ENCODE assay signal across 39 cellular contexts in genomic region chr1:176512966-176513365, GRCh38. TPM values are rescaled to one million over a fixed set of nuclear protein-coding genes. Genes with fewer than 3 reads are reported as not detected.
"Had no signal": no experiment of that assay in that cellular context is flagged by ENCODE, and none has a peak within 500 bp of the region (broad histone marks: within the 10 kb centered on the region; RNA-seq: fewer than 3 reads in every experiment).

No MANE protein-coding gene starts in this region.

- H3K4me3 ChIP-seq: adrenal gland, ascending aorta, body of pancreas, breast epithelium, cardiac muscle cell had no signal

- H3K4me3 Mint-ChIP-seq: activated naive CD4-positive, alpha-beta T cell treated with anti-CD3 and anti-CD28 coated beads for 36 hours; activated naive CD4-positive, alpha-beta T cell treated with anti-CD3 and anti-CD28 coated beads, Interleukin-2, amount 10 ng/mL, durations not matched to agents 7 days and 5 days; activated naive CD4-positive, alpha-beta T cell treated with anti-CD3 and anti-CD28 coated beads, Interleukin-2, amount 50 U/mL, for 24 hours; activated naive CD8-positive, alpha-beta T cell; activated naive CD8-positive, alpha-beta T cell treated with anti-CD3 and anti-CD28 coated beads for 36 hours; activated naive CD8-positive, alpha-beta T cell treated with anti-CD3 and anti-CD28 coated beads, Interleukin-2, amount 10 ng/mL, durations not matched to agents 7 days and 5 days; activated naive CD8-positive, alpha-beta T cell treated with anti-CD3 and anti-CD28 coated beads, Interleukin-2, amount 50 U/mL, for 24 hours; activated T-cell treated with anti-CD3 and anti-CD28 coated beads, Interleukin-2, amount 50 U/mL, for 24 hours; activated T-cell treated with anti-CD3 and anti-CD28 coated beads, Interleukin-2, amount 50 U/mL, for 4 hours; activated T-cell treated with anti-CD3 and anti-CD28 coated beads, Interleukin-2, amount 50 U/mL, for 72 hours; activated T-helper 1 cell treated with anti-CD3 and anti-CD28 coated beads, Interleukin-12 subunit alpha, Interleukin-12 subunit beta, Interleukin-2, Interleukin-4 antibody, amounts not matched to agents 30 ng/mL and 10 ng/mL and 1 ng/mL, durations not matched to agents 14 hours and 24 hours and 36 hours; activated T-helper 17 cell treated with anti-CD3 and anti-CD28 coated beads, Interleukin-2, amount 50 U/mL, for 72 hours; brain; central memory CD8-positive, alpha-beta T cell had no signal

- H3K36me3 Mint-ChIP-seq: activated naive CD4-positive, alpha-beta T cell treated with anti-CD3 and anti-CD28 coated beads, Interleukin-2, amount 10 ng/mL, durations not matched to agents 7 days and 5 days; activated naive CD4-positive, alpha-beta T cell treated with anti-CD3 and anti-CD28 coated beads, Interleukin-2, amount 50 U/mL, for 24 hours; activated naive CD8-positive, alpha-beta T cell; activated naive CD8-positive, alpha-beta T cell treated with anti-CD3 and anti-CD28 coated beads for 36 hours; activated naive CD8-positive, alpha-beta T cell treated with anti-CD3 and anti-CD28 coated beads, Interleukin-2, amount 10 ng/mL, durations not matched to agents 7 days and 5 days; brain had no signal

- DNase-seq: activated effector memory CD4-positive, alpha-beta T cell treated with anti-CD3 and anti-CD28 coated beads, Interleukin-2, amount 50 U/mL, for 16 hours; activated effector memory CD4-positive, alpha-beta T cell treated with Interleukin-2 at 50 U/mL for 16 hours; activated gamma-delta T cell; activated gamma-delta T cell treated with Interleukin-2 at 50 U/mL for 16 hours; activated naive CD4-positive, alpha-beta T cell; activated naive CD4-positive, alpha-beta T cell treated with anti-CD3 and anti-CD28 coated beads for 36 hours; activated naive CD4-positive, alpha-beta T cell treated with anti-CD3 and anti-CD28 coated beads, Interleukin-2, amount 10 ng/mL, durations not matched to agents 7 days and 5 days; activated naive CD4-positive, alpha-beta T cell treated with anti-CD3 and anti-CD28 coated beads, Interleukin-2, amount 50 U/mL, for 16 hours; activated naive CD4-positive, alpha-beta T cell treated with Interleukin-2 at 50 U/mL for 16 hours; activated naive CD8-positive, alpha-beta T cell treated with anti-CD3 and anti-CD28 coated beads for 36 hours; activated naive CD8-positive, alpha-beta T cell treated with anti-CD3 and anti-CD28 coated beads, Interleukin-2, amount 10 ng/mL, durations not matched to agents 7 days and 5 days; activated naive CD8-positive, alpha-beta T cell treated with anti-CD3 and anti-CD28 coated beads, Interleukin-2, amount 50 U/mL, for 24 hours; activated T-cell treated with anti-CD3 and anti-CD28 coated beads, Interleukin-2, amount 50 U/mL, for 1 hour; activated T-cell treated with anti-CD3 and anti-CD28 coated beads, Interleukin-2, amount 50 U/mL, for 24 hours; activated T-cell treated with anti-CD3 and anti-CD28 coated beads, Interleukin-2, amount 50 U/mL, for 4 hours; activated T-cell treated with anti-CD3 and anti-CD28 coated beads, Interleukin-2, amount 50 U/mL, for 48 hours; activated T-cell treated with anti-CD3 and anti-CD28 coated beads, Interleukin-2, amount 50 U/mL, for 72 hours; adrenal gland; amniotic stem cell; amygdala; anterior cingulate cortex; aorta; body of pancreas; brain microvascular endothelial cell; central memory CD4-positive, alpha-beta T cell; cerebellar nuclear complex had no signal

- FAIRE-seq: astrocyte, bronchial epithelial cell had no signal

- H3K4me1 Mint-ChIP-seq: activated naive CD4-positive, alpha-beta T cell treated with anti-CD3 and anti-CD28 coated beads, Interleukin-2, amount 10 ng/mL, durations not matched to agents 7 days and 5 days; activated naive CD4-positive, alpha-beta T cell treated with anti-CD3 and anti-CD28 coated beads, Interleukin-2, amount 50 U/mL, for 24 hours; activated naive CD8-positive, alpha-beta T cell treated with anti-CD3 and anti-CD28 coated beads for 36 hours; activated naive CD8-positive, alpha-beta T cell treated with anti-CD3 and anti-CD28 coated beads, Interleukin-2, amount 10 ng/mL, durations not matched to agents 7 days and 5 days; activated T-helper 17 cell treated with anti-CD3 and anti-CD28 coated beads, Interleukin-2, amount 50 U/mL, for 72 hours; central memory CD8-positive, alpha-beta T cell had no signal

- H3K9me3 Mint-ChIP-seq: activated naive CD4-positive, alpha-beta T cell treated with anti-CD3 and anti-CD28 coated beads for 36 hours; activated naive CD4-positive, alpha-beta T cell treated with anti-CD3 and anti-CD28 coated beads, Interleukin-2, amount 10 ng/mL, durations not matched to agents 7 days and 5 days; activated T-helper 1 cell treated with anti-CD3 and anti-CD28 coated beads, Interleukin-12 subunit alpha, Interleukin-12 subunit beta, Interleukin-2, Interleukin-4 antibody, amounts not matched to agents 30 ng/mL and 10 ng/mL and 1 ng/mL, durations not matched to agents 14 hours and 24 hours and 36 hours; activated T-helper 17 cell treated with anti-CD3 and anti-CD28 coated beads, Interleukin-2, amount 50 U/mL, for 72 hours; activated T-helper 2 cell treated with anti-CD3 and anti-CD28 coated beads, Interferon-gamma antibody, Interleukin-2, Interleukin-4, amounts not matched to agents 10 μg/mL and 5 μg/mL and 100 μg/mL, durations not matched to agents 14 hours and 24 hours and 36 hours had no signal

- H3K27ac Mint-ChIP-seq: activated naive CD4-positive, alpha-beta T cell treated with anti-CD3 and anti-CD28 coated beads for 36 hours; activated naive CD4-positive, alpha-beta T cell treated with anti-CD3 and anti-CD28 coated beads, Interleukin-2, amount 10 ng/mL, durations not matched to agents 7 days and 5 days; activated naive CD4-positive, alpha-beta T cell treated with anti-CD3 and anti-CD28 coated beads, Interleukin-2, amount 50 U/mL, for 24 hours; activated naive CD8-positive, alpha-beta T cell; activated naive CD8-positive, alpha-beta T cell treated with anti-CD3 and anti-CD28 coated beads for 36 hours; activated naive CD8-positive, alpha-beta T cell treated with anti-CD3 and anti-CD28 coated beads, Interleukin-2, amount 10 ng/mL, durations not matched to agents 7 days and 5 days; activated naive CD8-positive, alpha-beta T cell treated with anti-CD3 and anti-CD28 coated beads, Interleukin-2, amount 50 U/mL, for 24 hours; activated T-cell treated with anti-CD3 and anti-CD28 coated beads, Interleukin-2, amount 50 U/mL, for 24 hours; activated T-cell treated with anti-CD3 and anti-CD28 coated beads, Interleukin-2, amount 50 U/mL, for 72 hours; activated T-helper 1 cell treated with anti-CD3 and anti-CD28 coated beads, Interleukin-12 subunit alpha, Interleukin-12 subunit beta, Interleukin-2, Interleukin-4 antibody, amounts not matched to agents 30 ng/mL and 10 ng/mL and 1 ng/mL, durations not matched to agents 14 hours and 24 hours and 36 hours; activated T-helper 17 cell treated with anti-CD3 and anti-CD28 coated beads, Interleukin-2, amount 50 U/mL, for 72 hours; activated T-helper 2 cell treated with anti-CD3 and anti-CD28 coated beads, Interferon-gamma antibody, Interleukin-2, Interleukin-4, amounts not matched to agents 10 μg/mL and 5 μg/mL and 100 μg/mL, durations not matched to agents 14 hours and 24 hours and 36 hours; brain had no signal

- H3K9me3 ChIP-seq: adrenal gland, ascending aorta, body of pancreas, breast epithelium had no signal

- H3K27me3 Mint-ChIP-seq: activated naive CD4-positive, alpha-beta T cell treated with anti-CD3 and anti-CD28 coated beads, Interleukin-2, amount 10 ng/mL, durations not matched to agents 7 days and 5 days; activated naive CD8-positive, alpha-beta T cell treated with anti-CD3 and anti-CD28 coated beads for 36 hours; activated naive CD8-positive, alpha-beta T cell treated with anti-CD3 and anti-CD28 coated beads, Interleukin-2, amount 10 ng/mL, durations not matched to agents 7 days and 5 days; activated naive CD8-positive, alpha-beta T cell treated with anti-CD3 and anti-CD28 coated beads, Interleukin-2, amount 50 U/mL, for 24 hours; activated T-cell treated with anti-CD3 and anti-CD28 coated beads, Interleukin-2, amount 50 U/mL, for 24 hours; activated T-helper 17 cell treated with anti-CD3 and anti-CD28 coated beads, Interleukin-2, amount 50 U/mL, for 72 hours; brain; central memory CD8-positive, alpha-beta T cell had no signal

- H3K36me3 ChIP-seq: adrenal gland, ascending aorta, brain microvascular endothelial cell, breast epithelium, cardiac muscle cell had no signal

- H3K27me3 ChIP-seq: adrenal gland, ascending aorta, body of pancreas, brain microvascular endothelial cell, breast epithelium, cardiac muscle cell had no signal

- H3K4me1 ChIP-seq: adrenal gland, ascending aorta, body of pancreas, breast epithelium had no signal

- H3K27ac ChIP-seq: adrenal gland, ascending aorta, body of pancreas, brain microvascular endothelial cell, breast epithelium, cardiac muscle cell had no signal

- ATAC-seq: activated naive CD4-positive, alpha-beta T cell treated with anti-CD3 and anti-CD28 coated beads, Interleukin-2, amount 50 U/mL, for 72 hours; activated naive CD8-positive, alpha-beta T cell treated with anti-CD3 and anti-CD28 coated beads, Interleukin-2, amount 50 U/mL, for 24 hours; activated T-cell treated with anti-CD3 and anti-CD28 coated beads, Interleukin-2, amount 50 U/mL, for 4 hours; activated T-cell treated with anti-CD3 and anti-CD28 coated beads, Interleukin-2, amount 50 U/mL, for 72 hours; activated T-helper 17 cell treated with anti-CD3 and anti-CD28 coated beads, Interleukin-2, amount 50 U/mL, for 72 hours; body of pancreas had no signal

RNA-seq across cellular contexts. Expression of gene PAPPA2, which starts 50.0 kb away (rescaled TPM):
- polyA plus RNA-seq: aorta had no signal
